In genomic region chr9:127537014-127537413, GRCh38 we compare ENCODE assay signal across 2 cellular contexts.
TF ChIP-seq lines count a peak whose summit lies in the region.

No MANE protein-coding gene starts in this region.

TF ChIP-seq in GM23338, 12 proteins besides CTCF, POLR2A, EP300 and RAD21 (continued from another document):
- no peak for TF ChIP-seq REST (IDR thresholded peaks at IDR 0.05; ENCODE audit: unreplicated experiment)
- no peak for TF ChIP-seq STAT1 (IDR thresholded peaks at IDR 0.05; ENCODE audit: unreplicated experiment)
- no peak for TF ChIP-seq ZNF462 (CRISPR knock-in tag; IDR thresholded peaks at IDR 0.05)
- no peak for TF ChIP-seq ZNF331 (CRISPR knock-in tag; IDR thresholded peaks at IDR 0.05; ENCODE audit: low read depth)
- no peak for TF ChIP-seq ETS1 (IDR thresholded peaks at IDR 0.05)
- TF ChIP-seq EZH2 (IDR thresholded peaks at IDR 0.05; ENCODE audit: low read depth, unreplicated experiment), result no peak
- TF ChIP-seq ZNF114 (CRISPR knock-in tag; IDR thresholded peaks at IDR 0.05), result no peak

TF ChIP-seq in HepG2, 621 proteins besides CTCF, POLR2A, EP300 and RAD21 (continued from another document):
- no peak for TF ChIP-seq RNF2 (conservative IDR thresholded peaks at IDR 0.05; ENCODE audit: low read depth)
- TF ChIP-seq HNF4A (CRISPR knock-in tag; IDR thresholded peaks at IDR 0.05), result no peak
- TF ChIP-seq ZNF343 (CRISPR knock-in tag; IDR thresholded peaks at IDR 0.05), result no peak
